In genomic region chr13:35055705-35056104, GRCh38 we compare ENCODE assay signal across 9 cellular contexts.
"Had no signal": no experiment of that assay in that cellular context is flagged by ENCODE, and none has a peak within 500 bp of the region (broad histone marks: within the 10 kb centered on the region; RNA-seq: fewer than 3 reads in every experiment).

No MANE protein-coding gene starts in this region.

- H3K27me3 Mint-ChIP-seq: IgD-negative memory B cell had no signal

- ATAC-seq: GM23338, HCT116 had no signal

- DNase-seq: H7, HFFc6, KBM-7 had no signal

- H3K4me2 ChIP-seq: GM23338, KMS-11 had no signal

- H3K4me1 ChIP-seq: HAP-1 had no signal

- H3K4me3 ChIP-seq: GM23338, HAP-1 had no signal

- H3K36me3 ChIP-seq: HAP-1 had no signal

- H3K9ac ChIP-seq: KMS-11 had no signal

- H2AFZ ChIP-seq: GM23338 had no signal

- H3K4me3 Mint-ChIP-seq: GM23338, HFFc6, IgD-negative memory B cell had no signal

- H3K9me3 ChIP-seq: HAP-1 had no signal

- H3K9me3 Mint-ChIP-seq: GM23338, HFFc6, IgD-negative memory B cell had no signal

- H3K27ac Mint-ChIP-seq: HFFc6, IgD-negative memory B cell had no signal

- H3K27ac ChIP-seq: HL-60, KMS-11 had no signal
